ENCODE assay signal across 7 cellular contexts in the genomic region with DNA sequence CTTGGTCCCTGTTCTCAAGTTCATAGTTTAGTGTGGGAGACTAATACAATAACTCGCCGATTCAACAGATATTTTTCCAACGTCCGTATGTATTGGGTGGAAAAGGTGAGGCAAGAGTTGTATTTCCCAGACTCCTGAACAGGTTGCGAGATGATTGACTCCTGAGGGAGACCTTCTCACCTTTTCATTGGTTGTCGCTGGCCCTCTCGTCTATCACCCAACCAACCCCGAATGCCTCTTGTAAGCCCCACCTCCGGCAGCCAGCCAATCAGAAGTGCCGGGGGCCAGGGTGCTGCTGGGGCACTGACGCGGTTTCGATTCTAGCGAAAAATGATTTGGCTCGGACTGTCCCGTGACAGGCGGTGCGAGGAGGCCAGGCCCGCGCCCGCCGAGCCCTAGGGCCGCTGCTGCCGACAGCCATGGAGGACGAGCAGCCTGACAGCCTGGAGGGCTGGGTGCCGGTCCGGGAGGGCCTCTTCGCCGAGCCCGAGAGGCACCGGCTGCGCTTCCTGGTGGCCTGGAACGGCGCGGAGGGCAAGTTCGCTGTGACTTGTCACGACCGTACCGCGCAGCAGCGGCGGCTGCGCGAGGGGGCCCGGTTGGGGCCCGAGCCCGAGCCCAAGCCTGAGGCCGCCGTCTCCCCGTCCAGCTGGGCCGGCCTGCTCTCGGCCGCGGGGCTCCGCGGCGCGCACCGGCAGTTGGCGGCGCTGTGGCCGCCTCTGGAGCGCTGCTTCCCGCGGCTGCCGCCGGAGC.
DNase-seq lines count a peak whose midpoint lies in the region; ATAC-seq and FAIRE-seq lines count a peak whose summit lies in the region.

A gene with protein sequence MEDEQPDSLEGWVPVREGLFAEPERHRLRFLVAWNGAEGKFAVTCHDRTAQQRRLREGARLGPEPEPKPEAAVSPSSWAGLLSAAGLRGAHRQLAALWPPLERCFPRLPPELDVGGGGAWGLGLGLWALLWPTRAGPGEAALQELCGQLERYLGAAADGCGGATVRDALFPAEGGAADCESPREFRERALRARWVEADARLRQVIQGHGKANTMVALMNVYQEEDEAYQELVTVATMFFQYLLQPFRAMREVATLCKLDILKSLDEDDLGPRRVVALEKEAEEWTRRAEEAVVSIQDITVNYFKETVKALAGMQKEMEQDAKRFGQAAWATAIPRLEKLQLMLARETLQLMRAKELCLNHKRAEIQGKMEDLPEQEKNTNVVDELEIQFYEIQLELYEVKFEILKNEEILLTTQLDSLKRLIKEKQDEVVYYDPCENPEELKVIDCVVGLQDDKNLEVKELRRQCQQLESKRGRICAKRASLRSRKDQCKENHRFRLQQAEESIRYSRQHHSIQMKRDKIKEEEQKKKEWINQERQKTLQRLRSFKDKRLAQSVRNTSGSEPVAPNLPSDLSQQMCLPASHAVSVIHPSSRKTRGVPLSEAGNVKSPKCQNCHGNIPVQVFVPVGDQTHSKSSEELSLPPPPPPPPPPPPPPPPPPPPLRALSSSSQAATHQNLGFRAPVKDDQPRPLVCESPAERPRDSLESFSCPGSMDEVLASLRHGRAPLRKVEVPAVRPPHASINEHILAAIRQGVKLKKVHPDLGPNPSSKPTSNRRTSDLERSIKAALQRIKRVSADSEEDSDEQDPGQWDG (plus strand): TSS at position 321 of the 753 bp plus-strand sequence. CDS start 99 bp downstream, at position 420.

- peak; percentile 97 for FAIRE-seq in GM18507 (lab: Jason Lieb, UNC)

- ATAC-seq in HG02981 (IDR thresholded peaks at IDR 0.05; ENCODE audit: unreplicated experiment) = peak; percentile 78

- DNase-seq in GM18507 (ENCODE audit: extremely low spot score, insufficient read length, low read depth) (peak; percentile 81), NCI-H2029 (lab: John Stamatoyannopoulos, UW) (peak; percentile 88), T-helper 9 cell (peak; percentile 92), astrocyte of the hippocampus (ENCODE audit: low read depth, low spot score) (peak; percentile 99), hippocampal formation (lab: John Stamatoyannopoulos, UW) (peak; percentile 98 to 99), retina (peak; percentile 97)

Comparison
In these comparisons a context has a peak if more than half of its experiments do, and no peak if none do; other contexts are left out.
1. Peak in every context shown above with its lines: DNase-seq and ATAC-seq.